Comparison of ENCODE assay signal across 19 cellular contexts in genomic region chr7:108589874-108590273, GRCh38. TPM values are rescaled to one million over a fixed set of nuclear protein-coding genes. Genes with fewer than 3 reads are reported as not detected.
DNase-seq lines count a peak whose midpoint lies in the region; ATAC-seq, FAIRE-seq and TF ChIP-seq lines count a peak whose summit lies in the region.
"Had no signal": no experiment of that assay in that cellular context is flagged by ENCODE, and none has a peak within 500 bp of the region (broad histone marks: within the 10 kb centered on the region; RNA-seq: fewer than 3 reads in every experiment).

No MANE protein-coding gene starts in this region.

- peak; percentile 70 for ATAC-seq in HG03378 (IDR thresholded peaks at IDR 0.05; ENCODE audit: unreplicated experiment)
- no peak for ATAC-seq in stimulated activated naive CD8-positive, alpha-beta T cell treated with anti-CD3 and anti-CD28 coated beads, Interleukin-15, amount 100 ng/mL, for 72 hours
- ATAC-seq: activated T-cell treated with anti-CD3 and anti-CD28 coated beads, Interleukin-2, amount 50 U/mL, for 4 hours; body of pancreas; left lung; sciatic nerve had no signal

- DNase-seq in GM18507 (ENCODE audit: extremely low spot score, insufficient read length, low read depth) (no peak), WERI-Rb-1 (peak; percentile 23), myocyte (ENCODE audit: low read depth) (peak; percentile 57), SW480 (ENCODE audit: low spot score) (no peak), NCI-H2227 treated with DMSO at 0.1 percent for 48 hours (lab: John Stamatoyannopoulos, UW) (no peak), Ammon's horn (ENCODE audit: low spot score) (no peak)
- DNase-seq in stimulated activated naive CD8-positive, alpha-beta T cell treated with anti-CD3 and anti-CD28 coated beads, Interleukin-15, amount 100 ng/mL, for 72 hours: no peak
- DNase-seq: activated CD4-positive, alpha-beta memory T cell treated with anti-CD3 and anti-CD28 coated beads for 36 hours; activated T-cell treated with anti-CD3 and anti-CD28 coated beads, Interleukin-2, amount 50 U/mL, for 4 hours; body of pancreas; CD4-positive, alpha-beta memory T cell; colonic mucosa; left lung; NCI-H1417; ovary had no signal

- H3K27ac ChIP-seq in WERI-Rb-1: no peak overlapping the region; the same call in 1 of the 2 replicates
- H3K27ac ChIP-seq: body of pancreas, colonic mucosa, left lung, ovary had no signal

- no peaks in the 10 kb centered on the region for H3K9me3 ChIP-seq in WERI-Rb-1 (ENCODE audit: severe bottlenecking)
- H3K9me3 ChIP-seq: body of pancreas, colonic mucosa, left lung, ovary had no signal

- no peaks in the 10 kb centered on the region for H3K27me3 ChIP-seq in WERI-Rb-1 (ENCODE audit: insufficient read depth, low read depth, severe bottlenecking)
- H3K27me3 ChIP-seq: body of pancreas, colonic mucosa, left lung, ovary had no signal

- H3K9me3 Mint-ChIP-seq in stimulated activated naive CD8-positive, alpha-beta T cell treated with anti-CD3 and anti-CD28 coated beads, Interleukin-15, amount 100 ng/mL, for 72 hours: no peaks in the 10 kb centered on the region
- H3K9me3 Mint-ChIP-seq: activated CD4-positive, alpha-beta memory T cell treated with anti-CD3 and anti-CD28 coated beads for 36 hours; activated T-cell treated with anti-CD3 and anti-CD28 coated beads, Interleukin-2, amount 50 U/mL, for 4 hours; CD4-positive, alpha-beta memory T cell had no signal

- no peak overlapping the region for H3K4me3 ChIP-seq in WERI-Rb-1 (ENCODE audit: low read depth, low read length)
- H3K4me3 ChIP-seq: body of pancreas, colonic mucosa, left lung, ovary had no signal

- peaks cover 13% of the 10 kb centered on the region for H3K27me3 Mint-ChIP-seq in stimulated activated naive CD8-positive, alpha-beta T cell treated with anti-CD3 and anti-CD28 coated beads, Interleukin-15, amount 100 ng/mL, for 72 hours
- H3K27me3 Mint-ChIP-seq: activated CD4-positive, alpha-beta memory T cell treated with anti-CD3 and anti-CD28 coated beads for 36 hours had no signal

- no peaks in the 10 kb centered on the region for H3K36me3 ChIP-seq in WERI-Rb-1
- H3K36me3 ChIP-seq: colonic mucosa, left lung, ovary had no signal

- TF ChIP-seq CTCF in WERI-Rb-1 (IDR thresholded peaks at IDR 0.05; ENCODE audit: low read depth, low read length): no peak

- H3K27ac Mint-ChIP-seq in stimulated activated naive CD8-positive, alpha-beta T cell treated with anti-CD3 and anti-CD28 coated beads, Interleukin-15, amount 100 ng/mL, for 72 hours: no peak overlapping the region
- H3K27ac Mint-ChIP-seq: activated CD4-positive, alpha-beta memory T cell treated with anti-CD3 and anti-CD28 coated beads for 36 hours; activated naive CD8-positive, alpha-beta T cell; CD4-positive, alpha-beta memory T cell had no signal

- peak; percentile 15 for FAIRE-seq in GM18507 (lab: Jason Lieb, UNC)
- FAIRE-seq: GM19239 had no signal

- H3K4me3 Mint-ChIP-seq in stimulated activated naive CD8-positive, alpha-beta T cell treated with anti-CD3 and anti-CD28 coated beads, Interleukin-15, amount 100 ng/mL, for 72 hours: no peak overlapping the region
- H3K4me3 Mint-ChIP-seq: activated CD4-positive, alpha-beta memory T cell treated with anti-CD3 and anti-CD28 coated beads for 36 hours; activated naive CD8-positive, alpha-beta T cell; activated T-cell treated with anti-CD3 and anti-CD28 coated beads, Interleukin-2, amount 50 U/mL, for 4 hours; CD4-positive, alpha-beta memory T cell had no signal

- no peaks in the 10 kb centered on the region for H3K4me1 Mint-ChIP-seq in stimulated activated naive CD8-positive, alpha-beta T cell treated with anti-CD3 and anti-CD28 coated beads, Interleukin-15, amount 100 ng/mL, for 72 hours
- H3K4me1 Mint-ChIP-seq: CD4-positive, alpha-beta memory T cell had no signal

RNA-seq across cellular contexts. Expression of gene DNAJB9, which starts 20.2 kb away (rescaled TPM):
- total RNA-seq in myocyte: 85.2 and 90.5 TPM in 2 replicates
- polyA plus RNA-seq in myocyte (2012): 52.9 TPM

RNA-seq across cellular contexts. Expression of gene THAP5, which starts 20.4 kb away (rescaled TPM):
- 49.5 and 59.0 TPM in 2 replicates for total RNA-seq in myocyte
- 13.4 TPM for polyA plus RNA-seq in myocyte (2012)

Comparison
In these comparisons a context has a peak if more than half of its experiments do, and no peak if none do; other contexts are left out.
1. DNase-seq: peak in WERI-Rb-1 (single experiment) and myocyte (single experiment); none in GM18507 (single experiment), SW480 (single experiment), stimulated activated naive CD8-positive, alpha-beta T cell treated with anti-CD3 and anti-CD28 coated beads, Interleukin-15, amount 100 ng/mL, for 72 hours (0 of 2), NCI-H2227 treated with DMSO at 0.1 percent for 48 hours (single experiment) and Ammon's horn (single experiment).